In the genomic region with DNA sequence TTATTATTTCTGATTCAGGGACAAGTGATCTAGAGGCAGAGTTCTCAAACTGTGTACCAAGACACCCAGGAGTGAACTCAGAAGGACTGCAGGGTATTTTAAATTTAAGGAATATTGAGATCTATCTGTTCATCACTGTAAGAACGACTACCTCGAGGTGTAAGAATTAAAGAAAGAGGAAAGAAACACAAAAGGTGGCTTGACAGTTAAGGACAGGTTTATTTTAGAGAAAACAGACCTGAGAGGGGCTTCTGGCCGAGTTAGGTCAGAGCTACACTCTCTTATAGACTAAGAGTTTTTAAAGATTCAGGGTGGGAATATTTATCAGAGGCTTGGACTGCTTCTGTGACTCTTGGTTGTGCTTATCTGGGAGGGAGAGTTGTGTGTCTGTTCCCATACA, we compare ENCODE assay signal across 32 cellular contexts. TPM values are rescaled to one million over a fixed set of nuclear protein-coding genes. Genes with fewer than 3 reads are reported as not detected.
"Had no signal": no experiment of that assay in that cellular context is flagged by ENCODE, and none has a peak within 500 bp of the region (broad histone marks: within the 10 kb centered on the region; RNA-seq: fewer than 3 reads in every experiment).

No MANE protein-coding gene starts in this region.

- ATAC-seq: activated CD8-positive, alpha-beta T cell treated with anti-CD3 and anti-CD28 coated beads for 36 hours; activated naive CD8-positive, alpha-beta T cell treated with anti-CD3 and anti-CD28 coated beads, Interleukin-2, amount 50 U/mL, for 24 hours; activated T-cell treated with anti-CD3 and anti-CD28 coated beads, Interleukin-2, amount 50 U/mL, for 4 hours; activated T-cell treated with anti-CD3 and anti-CD28 coated beads, Interleukin-2, amount 50 U/mL, for 72 hours; activated T-helper 17 cell treated with anti-CD3 and anti-CD28 coated beads, Interleukin-2, amount 50 U/mL, for 72 hours; T-helper 17 cell had no signal

- H3K9me3 ChIP-seq: ascending aorta had no signal

- H3K27me3 ChIP-seq: ascending aorta, cardiac muscle cell had no signal

- DNase-seq: activated B cell treated with CpG ODN at 0.5 μM for 24 hours; activated CD4-positive, alpha-beta memory T cell treated with anti-CD3 and anti-CD28 coated beads for 36 hours; activated CD4-positive, alpha-beta T cell treated with anti-CD3 and anti-CD28 coated beads for 4 hours; activated CD4-positive, alpha-beta T cell treated with anti-CD3 and anti-CD28 coated beads, Interleukin-2, amount 10 ng/mL, durations not matched to agents 24 days and 14 days; activated CD4-positive, alpha-beta T cell treated with anti-CD3 and anti-CD28 coated beads, Interleukin-2, amount 50 U/mL, for 1 hour; activated CD4-positive, alpha-beta T cell treated with anti-CD3 and anti-CD28 coated beads, Interleukin-2, amount 50 U/mL, for 4 hours; activated CD4-positive, CD25-positive, alpha-beta regulatory T cell treated with anti-CD3 and anti-CD28 coated beads, Interleukin-2, amount 50 U/mL, for 72 hours; activated CD8-positive, alpha-beta memory T cell treated with anti-CD3 and anti-CD28 coated beads, Interleukin-2, amount 50 U/mL, for 4 hours; activated CD8-positive, alpha-beta T cell treated with anti-CD3 and anti-CD28 coated beads for 36 hours; activated gamma-delta T cell; activated naive CD4-positive, alpha-beta T cell treated with anti-CD3 and anti-CD28 coated beads, Interleukin-2, amount 10 ng/mL, durations not matched to agents 7 days and 5 days; activated naive CD4-positive, alpha-beta T cell treated with Interleukin-2 at 50 U/mL for 16 hours; activated naive CD8-positive, alpha-beta T cell treated with anti-CD3 and anti-CD28 coated beads, Interleukin-2, amount 10 ng/mL, durations not matched to agents 7 days and 5 days; activated naive CD8-positive, alpha-beta T cell treated with anti-CD3 and anti-CD28 coated beads, Interleukin-2, amount 50 U/mL, for 24 hours; activated T-cell treated with anti-CD3 and anti-CD28 coated beads for 4 hours; activated T-cell treated with anti-CD3 and anti-CD28 coated beads, Interleukin-2, amount 50 U/mL, for 1 hour; activated T-cell treated with anti-CD3 and anti-CD28 coated beads, Interleukin-2, amount 50 U/mL, for 4 hours; activated T-cell treated with anti-CD3 and anti-CD28 coated beads, Interleukin-2, amount 50 U/mL, for 72 hours; cerebellar nuclear complex; T-helper 17 cell; T-helper 9 cell had no signal

- H3K4me1 ChIP-seq: ascending aorta had no signal

- H3K4me3 ChIP-seq: ascending aorta, cardiac muscle cell had no signal

- FAIRE-seq: bronchial epithelial cell, TTC549 had no signal

- H3K36me3 ChIP-seq: ascending aorta, cardiac muscle cell had no signal

- H3K27ac ChIP-seq: ascending aorta, cardiac muscle cell had no signal

RNA-seq across cellular contexts. Expression of a gene that starts 12.6 kb away (rescaled TPM):
- total RNA-seq: activated B cell treated with CpG ODN at 0.5 μM for 24 hours; activated CD4-positive, alpha-beta memory T cell treated with anti-CD3 and anti-CD28 coated beads for 36 hours; activated CD4-positive, alpha-beta T cell treated with anti-CD3 and anti-CD28 coated beads, Interleukin-2, amount 10 ng/mL, durations not matched to agents 24 days and 14 days; activated CD8-positive, alpha-beta memory T cell treated with anti-CD3 and anti-CD28 coated beads for 36 hours; activated CD8-positive, alpha-beta T cell treated with anti-CD3 and anti-CD28 coated beads for 36 hours; activated naive CD8-positive, alpha-beta T cell treated with anti-CD3 and anti-CD28 coated beads, Interleukin-2, amount 10 ng/mL, durations not matched to agents 7 days and 5 days; activated T-cell treated with anti-CD3 and anti-CD28 coated beads, Interleukin-2, amount 50 U/mL, for 4 hours; activated T-cell treated with anti-CD3 and anti-CD28 coated beads, Interleukin-2, amount 50 U/mL, for 72 hours; activated T-helper 1 cell treated with anti-CD3 and anti-CD28 coated beads, Interleukin-12 subunit alpha, Interleukin-12 subunit beta, Interleukin-2, Interleukin-4 antibody, amounts not matched to agents 30 ng/mL and 10 ng/mL and 1 ng/mL, durations not matched to agents 14 hours and 24 hours and 36 hours; activated T-helper 17 cell treated with anti-CD3 and anti-CD28 coated beads, Interleukin-2, amount 50 U/mL, for 72 hours; ascending aorta; bronchial epithelial cell; cardiac muscle cell; chondrocyte; T-helper 1 cell treated with Interleukin-12 subunit alpha and Interleukin-12 subunit beta and Interleukin-4 antibody, amounts not matched to agents 30 ng/mL and 1 ng/mL, for 36 hours; T-helper 17 cell; T-helper 2 cell treated with Interferon-gamma antibody and Interleukin-4, amounts not matched to agents 100 ng/mL and 5 ng/mL, for 36 hours had no signal
- polyA plus RNA-seq: adipose tissue, cardiac muscle cell had no signal

RNA-seq across cellular contexts. Expression of a gene that starts 26.4 kb away (rescaled TPM):
- total RNA-seq: activated B cell treated with CpG ODN at 0.5 μM for 24 hours; activated CD4-positive, alpha-beta memory T cell treated with anti-CD3 and anti-CD28 coated beads for 36 hours; activated CD4-positive, alpha-beta T cell treated with anti-CD3 and anti-CD28 coated beads, Interleukin-2, amount 10 ng/mL, durations not matched to agents 24 days and 14 days; activated CD8-positive, alpha-beta memory T cell treated with anti-CD3 and anti-CD28 coated beads for 36 hours; activated CD8-positive, alpha-beta T cell treated with anti-CD3 and anti-CD28 coated beads for 36 hours; activated naive CD8-positive, alpha-beta T cell treated with anti-CD3 and anti-CD28 coated beads, Interleukin-2, amount 10 ng/mL, durations not matched to agents 7 days and 5 days; activated T-cell treated with anti-CD3 and anti-CD28 coated beads, Interleukin-2, amount 50 U/mL, for 4 hours; activated T-cell treated with anti-CD3 and anti-CD28 coated beads, Interleukin-2, amount 50 U/mL, for 72 hours; activated T-helper 1 cell treated with anti-CD3 and anti-CD28 coated beads, Interleukin-12 subunit alpha, Interleukin-12 subunit beta, Interleukin-2, Interleukin-4 antibody, amounts not matched to agents 30 ng/mL and 10 ng/mL and 1 ng/mL, durations not matched to agents 14 hours and 24 hours and 36 hours; activated T-helper 17 cell treated with anti-CD3 and anti-CD28 coated beads, Interleukin-2, amount 50 U/mL, for 72 hours; ascending aorta; bronchial epithelial cell; cardiac muscle cell; chondrocyte; T-helper 1 cell treated with Interleukin-12 subunit alpha and Interleukin-12 subunit beta and Interleukin-4 antibody, amounts not matched to agents 30 ng/mL and 1 ng/mL, for 36 hours; T-helper 17 cell; T-helper 2 cell treated with Interferon-gamma antibody and Interleukin-4, amounts not matched to agents 100 ng/mL and 5 ng/mL, for 36 hours had no signal
- polyA plus RNA-seq: adipose tissue, cardiac muscle cell had no signal

RNA-seq across cellular contexts. Expression of a gene that starts 41.8 kb away (rescaled TPM):
- total RNA-seq: activated B cell treated with CpG ODN at 0.5 μM for 24 hours; activated CD4-positive, alpha-beta memory T cell treated with anti-CD3 and anti-CD28 coated beads for 36 hours; activated CD4-positive, alpha-beta T cell treated with anti-CD3 and anti-CD28 coated beads, Interleukin-2, amount 10 ng/mL, durations not matched to agents 24 days and 14 days; activated CD8-positive, alpha-beta memory T cell treated with anti-CD3 and anti-CD28 coated beads for 36 hours; activated CD8-positive, alpha-beta T cell treated with anti-CD3 and anti-CD28 coated beads for 36 hours; activated naive CD8-positive, alpha-beta T cell treated with anti-CD3 and anti-CD28 coated beads, Interleukin-2, amount 10 ng/mL, durations not matched to agents 7 days and 5 days; activated T-cell treated with anti-CD3 and anti-CD28 coated beads, Interleukin-2, amount 50 U/mL, for 4 hours; activated T-cell treated with anti-CD3 and anti-CD28 coated beads, Interleukin-2, amount 50 U/mL, for 72 hours; activated T-helper 1 cell treated with anti-CD3 and anti-CD28 coated beads, Interleukin-12 subunit alpha, Interleukin-12 subunit beta, Interleukin-2, Interleukin-4 antibody, amounts not matched to agents 30 ng/mL and 10 ng/mL and 1 ng/mL, durations not matched to agents 14 hours and 24 hours and 36 hours; activated T-helper 17 cell treated with anti-CD3 and anti-CD28 coated beads, Interleukin-2, amount 50 U/mL, for 72 hours; ascending aorta; bronchial epithelial cell; cardiac muscle cell; chondrocyte; T-helper 1 cell treated with Interleukin-12 subunit alpha and Interleukin-12 subunit beta and Interleukin-4 antibody, amounts not matched to agents 30 ng/mL and 1 ng/mL, for 36 hours; T-helper 17 cell; T-helper 2 cell treated with Interferon-gamma antibody and Interleukin-4, amounts not matched to agents 100 ng/mL and 5 ng/mL, for 36 hours had no signal
- polyA plus RNA-seq: adipose tissue, cardiac muscle cell had no signal
